ENCODE assay signal across 22 cellular contexts in the genomic region with DNA sequence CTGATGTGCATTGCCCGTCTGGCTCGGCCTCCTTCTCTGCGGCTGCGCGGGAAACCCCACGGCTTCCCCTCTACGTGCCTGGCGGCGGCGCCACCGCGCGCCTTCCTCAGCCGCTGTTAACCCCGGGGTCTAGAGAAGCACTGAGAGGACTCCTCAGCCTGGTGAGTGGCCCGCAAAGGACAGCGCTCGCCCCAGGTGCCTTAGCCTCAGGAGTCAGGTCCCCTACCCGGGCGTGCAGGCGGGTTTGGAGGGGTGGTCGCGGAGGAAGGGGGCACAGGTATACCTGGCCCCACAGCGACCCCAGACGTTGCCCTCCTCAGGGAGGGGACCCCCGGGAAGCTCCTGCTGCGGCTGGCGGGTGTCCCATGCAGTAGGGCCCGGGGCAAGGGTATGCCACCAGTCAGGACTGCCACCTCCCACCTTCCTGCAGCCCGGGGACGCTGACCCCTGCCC.
"Had no signal": no experiment of that assay in that cellular context is flagged by ENCODE, and none has a peak within 500 bp of the region (broad histone marks: within the 10 kb centered on the region; RNA-seq: fewer than 3 reads in every experiment).

No MANE protein-coding gene starts in this region.

- H3K4me1 Mint-ChIP-seq: activated CD4-positive, alpha-beta T cell treated with anti-CD3 and anti-CD28 coated beads, Interleukin-2, amount 10 ng/mL, durations not matched to agents 7 days and 5 days had no signal

- H3K9me3 Mint-ChIP-seq: activated CD4-positive, alpha-beta memory T cell treated with anti-CD3 and anti-CD28 coated beads for 36 hours; activated CD4-positive, alpha-beta T cell treated with anti-CD3 and anti-CD28 coated beads, Interleukin-2, amount 10 ng/mL, durations not matched to agents 7 days and 5 days; activated naive CD4-positive, alpha-beta T cell treated with anti-CD3 and anti-CD28 coated beads for 36 hours; activated T-cell treated with anti-CD3 and anti-CD28 coated beads, Interleukin-2, amount 50 U/mL, for 4 hours had no signal

- H3K27ac ChIP-seq: brain microvascular endothelial cell, cardiac muscle cell had no signal

- H3K27me3 ChIP-seq: brain microvascular endothelial cell, cardiac muscle cell had no signal

- H3K4me3 ChIP-seq: cardiac muscle cell had no signal

- H3K27ac Mint-ChIP-seq: activated CD4-positive, alpha-beta memory T cell treated with anti-CD3 and anti-CD28 coated beads for 36 hours; activated CD4-positive, alpha-beta T cell treated with anti-CD3 and anti-CD28 coated beads, Interleukin-2, amount 10 ng/mL, durations not matched to agents 7 days and 5 days; activated naive CD4-positive, alpha-beta T cell treated with anti-CD3 and anti-CD28 coated beads for 36 hours; activated naive CD8-positive, alpha-beta T cell had no signal

- H3K27me3 Mint-ChIP-seq: activated CD4-positive, alpha-beta T cell treated with anti-CD3 and anti-CD28 coated beads, Interleukin-2, amount 10 ng/mL, durations not matched to agents 7 days and 5 days had no signal

- ATAC-seq: activated T-cell treated with anti-CD3 and anti-CD28 coated beads, Interleukin-2, amount 50 U/mL, for 4 hours; PC-3 had no signal

- H3K36me3 ChIP-seq: brain microvascular endothelial cell, cardiac muscle cell had no signal

- H3K36me3 Mint-ChIP-seq: activated CD4-positive, alpha-beta memory T cell treated with anti-CD3 and anti-CD28 coated beads for 36 hours; activated naive CD8-positive, alpha-beta T cell had no signal

- H3K4me3 Mint-ChIP-seq: activated CD4-positive, alpha-beta memory T cell treated with anti-CD3 and anti-CD28 coated beads for 36 hours; activated CD4-positive, alpha-beta T cell treated with anti-CD3 and anti-CD28 coated beads, Interleukin-2, amount 10 ng/mL, durations not matched to agents 7 days and 5 days; activated naive CD4-positive, alpha-beta T cell treated with anti-CD3 and anti-CD28 coated beads for 36 hours; activated naive CD8-positive, alpha-beta T cell; activated T-cell treated with anti-CD3 and anti-CD28 coated beads, Interleukin-2, amount 50 U/mL, for 4 hours had no signal

- DNase-seq: activated CD4-positive, alpha-beta memory T cell treated with anti-CD3 and anti-CD28 coated beads for 36 hours; activated CD4-positive, alpha-beta T cell treated with anti-CD3 and anti-CD28 coated beads, Interleukin-2, amount 10 ng/mL, durations not matched to agents 7 days and 5 days; activated CD4-positive, CD25-positive, alpha-beta regulatory T cell; activated CD8-positive, alpha-beta memory T cell treated with anti-CD3 and anti-CD28 coated beads for 24 hours; activated effector memory CD4-positive, alpha-beta T cell treated with anti-CD3 and anti-CD28 coated beads, Interleukin-2, amount 50 U/mL, for 16 hours; activated naive CD4-positive, alpha-beta T cell treated with anti-CD3 and anti-CD28 coated beads for 36 hours; activated T-cell treated with anti-CD3 and anti-CD28 coated beads, Interleukin-2, amount 50 U/mL, for 4 hours; amygdala; brain microvascular endothelial cell; Kasumi-1; KBM-7; NCI-H1092; NCI-H1417; NCI-H1930; NCI-H446; NCI-H524; PC-3; SHP77 treated with DMSO at 0.1 percent for 48 hours; T-helper 2 cell; T1000 had no signal
